Comparison of ENCODE assay signal across 6 cellular contexts in the genomic region with DNA sequence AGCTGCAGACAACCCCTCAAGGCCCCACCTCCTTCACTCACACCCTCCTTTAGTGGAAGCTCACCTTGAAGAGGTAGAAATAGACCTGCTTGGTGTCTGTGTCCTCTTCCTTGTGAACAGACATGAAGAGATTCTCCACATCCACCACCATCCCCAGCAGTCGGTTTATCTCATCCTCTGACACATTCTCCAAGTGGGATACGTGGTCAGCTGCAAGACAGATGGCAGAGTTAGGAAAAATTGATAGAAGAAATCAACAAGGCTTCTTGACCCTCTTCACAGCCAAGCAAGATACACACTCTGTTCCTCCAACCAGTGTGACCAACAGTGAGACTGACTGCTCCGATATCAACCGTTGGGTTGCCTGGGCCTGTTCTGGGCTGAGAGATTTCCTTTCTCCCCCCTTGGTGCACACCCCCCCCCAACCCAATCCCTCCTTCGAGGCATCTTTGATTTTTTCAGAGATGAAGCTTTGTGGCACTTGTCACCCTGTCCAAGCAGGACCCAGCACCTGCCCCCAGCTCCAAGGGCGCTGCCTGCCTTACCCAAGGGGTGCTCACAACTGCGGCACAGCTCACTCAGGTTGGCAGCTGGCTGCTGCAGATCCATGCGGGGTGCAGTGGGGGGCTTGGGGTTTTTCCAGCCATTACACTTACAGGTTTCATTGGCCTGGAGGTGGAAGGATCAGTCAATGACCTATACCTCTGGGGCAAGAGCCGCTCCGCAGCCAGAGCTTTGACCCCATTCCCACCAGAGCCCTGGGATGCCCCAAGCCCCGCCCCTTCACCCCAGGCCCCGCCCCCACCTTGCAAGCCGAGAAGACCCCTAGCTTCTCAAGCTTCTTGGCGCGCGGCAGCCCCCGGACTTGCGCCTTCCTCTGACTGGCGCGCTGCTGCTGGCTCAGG. TPM values are rescaled to one million over a fixed set of nuclear protein-coding genes. Genes with fewer than 3 reads are reported as not detected.
DNase-seq lines count a peak whose midpoint lies in the region; ATAC-seq and TF ChIP-seq lines count a peak whose summit lies in the region.

No MANE protein-coding gene starts in this region.

- DNase-seq in AG04449 (ENCODE audit: low read depth, low spot score) (no peak), HuH-7 (ENCODE audit: low spot score) (peak; percentile 82), skeletal muscle cell (ENCODE audit: low read depth) (no peak), SHP77 (lab: John Stamatoyannopoulos, UW) (no peak)

- H3K36me3 ChIP-seq in ectodermal cell (ENCODE audit: control insufficient read depth, insufficient read depth, low read length): no peaks in the 10 kb centered on the region

- POLR2A ChIA-PET in AG04449 (lab: Yijun Ruan, JAX): interaction anchor here (1.0 kb wide), 1 partner anchor 22 kb away, joined by 4 read pairs; a partner anchor contains a TSS

- H3K9me3 ChIP-seq in ectodermal cell (ENCODE audit: control insufficient read depth, low read length): no peaks in the 10 kb centered on the region

- ATAC-seq in GM18868 (IDR thresholded peaks at IDR 0.05; ENCODE audit: unreplicated experiment): no peak

- WGBS in ectodermal cell, 2 experiments: 33 to 36% methylated on average over 20 of the region's 20 CpGs

- CTCF ChIA-PET in AG04449 (lab: Yijun Ruan, JAX): interaction anchor here (0.6 to 25.6 kb wide), 16 partner anchors 9 to 407 kb away, joined by 3 to 451 read pairs (median 4); a partner anchor contains a TSS

- H3K4me3 ChIP-seq in AG04449 (ENCODE audit: low read depth, low read length) (peak overlapping the region; percentile 62), ectodermal cell (ENCODE audit: insufficient read depth, low read depth, low read length) (peak overlapping the region; percentile 83), skeletal muscle cell (ENCODE audit: low read depth, low read length) (peak overlapping the region; percentile 56)

- TF ChIP-seq CTCF in AG04449 (IDR thresholded peaks at IDR 0.05; ENCODE audit: insufficient read depth, low read length, missing control alignments): no peak

- no peaks in the 10 kb centered on the region for H3K27me3 ChIP-seq in ectodermal cell (ENCODE audit: control insufficient read depth, insufficient read depth, low read length, poor library complexity, severe bottlenecking)

- H3K27ac ChIP-seq in ectodermal cell (ENCODE audit: insufficient read depth, low read depth, low read length, poor library complexity, severe bottlenecking): peak overlapping the region; percentile 72

- peaks cover 5% of the 10 kb centered on the region for H3K4me1 ChIP-seq in ectodermal cell (ENCODE audit: control insufficient read depth, insufficient read depth, low read length)

RNA-seq across cellular contexts. Expression of a gene that starts 0.8 kb away (rescaled TPM):
- 43.7 TPM for polyA plus RNA-seq in ectodermal cell (2013, experiment 1 of 4)
- polyA plus RNA-seq in ectodermal cell (2013, experiment 2 of 4): 39.4 TPM
- polyA plus RNA-seq in ectodermal cell (2013, experiment 3 of 4): 37.0 TPM
- 45.1 TPM for polyA plus RNA-seq in ectodermal cell (2013, experiment 4 of 4)

RNA-seq across cellular contexts. Expression of a gene that starts 2.2 kb away (rescaled TPM):
- 0.48 TPM for polyA plus RNA-seq in ectodermal cell (2013, experiment 1 of 4)
- not detected for polyA plus RNA-seq in ectodermal cell (2013, experiment 2 of 4)
- polyA plus RNA-seq in ectodermal cell (2013, experiment 3 of 4): not detected
- 0.28 TPM for polyA plus RNA-seq in ectodermal cell (2013, experiment 4 of 4)

RNA-seq across cellular contexts. Expression of a gene that starts 7.9 kb away (rescaled TPM):
- 0.57 TPM for polyA plus RNA-seq in ectodermal cell (2013, experiment 1 of 4)
- 0.41 TPM for polyA plus RNA-seq in ectodermal cell (2013, experiment 2 of 4)
- polyA plus RNA-seq in ectodermal cell (2013, experiment 3 of 4): 0.91 TPM
- polyA plus RNA-seq in ectodermal cell (2013, experiment 4 of 4): 0.65 TPM

RNA-seq across cellular contexts. Expression of a gene that starts 22.1 kb away (rescaled TPM):
- 9.9 TPM for polyA plus RNA-seq in ectodermal cell (2013, experiment 1 of 4)
- 11.2 TPM for polyA plus RNA-seq in ectodermal cell (2013, experiment 2 of 4)
- polyA plus RNA-seq in ectodermal cell (2013, experiment 3 of 4): 9.6 TPM
- 12.0 TPM for polyA plus RNA-seq in ectodermal cell (2013, experiment 4 of 4)

RNA-seq across cellular contexts. Expression of a gene that starts 34.4 kb away (rescaled TPM):
- polyA plus RNA-seq in ectodermal cell (2013, experiment 1 of 4): 85.1 TPM
- 80.5 TPM for polyA plus RNA-seq in ectodermal cell (2013, experiment 2 of 4)
- 62.6 TPM for polyA plus RNA-seq in ectodermal cell (2013, experiment 3 of 4)
- 66.4 TPM for polyA plus RNA-seq in ectodermal cell (2013, experiment 4 of 4)
